ENCODE assay signal across 11 cellular contexts in genomic region chr12:53004582-53004981, GRCh38. TPM values are rescaled to one million over a fixed set of nuclear protein-coding genes. Genes with fewer than 3 reads are reported as not detected.
DNase-seq lines count a peak whose midpoint lies in the region; ATAC-seq and TF ChIP-seq lines count a peak whose summit lies in the region.
"Had no signal": no experiment of that assay in that cellular context is flagged by ENCODE, and none has a peak within 500 bp of the region (broad histone marks: within the 10 kb centered on the region; RNA-seq: fewer than 3 reads in every experiment).

No MANE protein-coding gene starts in this region.

- no peak for TF ChIP-seq POLR2A in NB4 (IDR thresholded peaks at IDR 0.05; ENCODE audit: extremely low read depth, insufficient read length)

- ATAC-seq in right cardiac atrium: no peak

- H3F3A ChIP-seq in neural progenitor cell (ENCODE audit: low read depth): peaks cover 38% of the 10 kb centered on the region

- H3K4me3 ChIP-seq in NB4 (ENCODE audit: low read depth, low read length): peak overlapping the region; percentile 82
- H3K4me3 ChIP-seq in neural progenitor cell: peak overlapping the region; percentile 85
- no peak overlapping the region for H3K4me3 ChIP-seq in right cardiac atrium (ENCODE audit: low read length)

- no peaks in the 10 kb centered on the region for H3K36me3 ChIP-seq in neural progenitor cell
- H3K36me3 ChIP-seq: adrenal gland had no signal

- WGBS in right cardiac atrium: 86% methylated on average over 2 of the region's 2 CpGs

- H3K36me3 Mint-ChIP-seq in neural progenitor cell: peaks cover 12% of the 10 kb centered on the region

- peaks cover 43% of the 10 kb centered on the region for H3K79me2 ChIP-seq in neural progenitor cell (ENCODE audit: low read depth)

- H3K27ac ChIP-seq in neural progenitor cell: peak overlapping the region; percentile 9
- H3K27ac ChIP-seq in right cardiac atrium (ENCODE audit: low read length): no peak overlapping the region

- peak overlapping the region; percentile 51 for H3K4me3 Mint-ChIP-seq in neural progenitor cell

- H2AFZ ChIP-seq in neural progenitor cell (replicated peaks): peak overlapping the region; percentile 80

- H3K27ac Mint-ChIP-seq in neural progenitor cell: no peak overlapping the region

- peaks cover 28% of the 10 kb centered on the region for H4K20me1 ChIP-seq in neural progenitor cell (ENCODE audit: low read depth)

- no peaks in the 10 kb centered on the region for H3K9me3 ChIP-seq in neural progenitor cell (ENCODE audit: low read depth)
- H3K9me3 ChIP-seq in right cardiac atrium (ENCODE audit: control insufficient read depth, low read length): no peaks in the 10 kb centered on the region
- H3K9me3 ChIP-seq: adrenal gland, heart right ventricle had no signal

- H3K4me1 ChIP-seq in neural progenitor cell (peaks cover 26% of the 10 kb centered on the region), right cardiac atrium (ENCODE audit: control insufficient read depth, insufficient read depth, low read length) (no peaks in the 10 kb centered on the region)

- H3K9ac ChIP-seq in neural progenitor cell: no peak overlapping the region

- peaks cover 2% of the 10 kb centered on the region for H3K9me3 Mint-ChIP-seq in neural progenitor cell

- peak; percentile 58 for DNase-seq in ELF-1 (ENCODE audit: low read depth, low spot score)
- peak; percentile 30 for DNase-seq in NB4 (ENCODE audit: low read depth)
- DNase-seq in ecto neural progenitor cell (ENCODE audit: low spot score): peak; percentile 60
- DNase-seq in neural progenitor cell (ENCODE audit: low spot score): peak; percentile 56
- no peak for DNase-seq in NCI-H1417 (lab: John Stamatoyannopoulos, UW)
- DNase-seq in hepatic stellate cell (ENCODE audit: low spot score): no peak
- DNase-seq in NCI-H2029 treated with DMSO at 0.1 percent for 48 hours (lab: John Stamatoyannopoulos, UW): no peak
- DNase-seq in right cardiac atrium: no peak
- DNase-seq: heart right ventricle, NCI-H187 had no signal

- intact Hi-C loops in right cardiac atrium (cut with DNase I): no loop called here

- peak overlapping the region; percentile 84 for H3K4me2 ChIP-seq in neural progenitor cell

- TF ChIP-seq CTCF in NB4 (IDR thresholded peaks at IDR 0.05; ENCODE audit: low read depth, low read length) (no peak), neural progenitor cell (IDR thresholded peaks at IDR 0.05) (no peak)

- H3K27me3 Mint-ChIP-seq in neural progenitor cell (ENCODE audit: insufficient read depth, low read depth): peaks cover 11% of the 10 kb centered on the region

- H3K4me1 Mint-ChIP-seq in neural progenitor cell: peaks cover 26% of the 10 kb centered on the region

- H3K27me3 ChIP-seq in neural progenitor cell (no peaks in the 10 kb centered on the region), right cardiac atrium (ENCODE audit: control insufficient read depth, insufficient read depth) (no peaks in the 10 kb centered on the region)
- H3K27me3 ChIP-seq: adrenal gland had no signal

RNA-seq across cellular contexts. Expression of gene EIF4B, which starts 1.7 kb away (rescaled TPM):
- total RNA-seq in neural progenitor cell (ENCODE audit: low replicate concordance): 774 and 833 TPM in 2 replicates
- total RNA-seq in right cardiac atrium: 100 to 1,000 TPM; 391 to 552 (median 433) TPM
- 65.5 TPM for polyA plus RNA-seq in right cardiac atrium

RNA-seq across cellular contexts. Expression of gene TNS2, which starts 45.3 kb away (rescaled TPM):
- total RNA-seq in neural progenitor cell (ENCODE audit: low replicate concordance): 0.24 and 0.28 TPM in 2 replicates
- 100 to 1,000 TPM; 104 to 145 (median 116) TPM for total RNA-seq in right cardiac atrium
- 155 TPM for polyA plus RNA-seq in right cardiac atrium

RNA-seq across cellular contexts. Expression of gene KRT18, which starts 55.7 kb away (rescaled TPM):
- total RNA-seq in neural progenitor cell (ENCODE audit: low replicate concordance): 69.3 and 100 TPM in 2 replicates
- 10 to 100 TPM; 17.9 to 44.4 (median 31.7) TPM for total RNA-seq in right cardiac atrium
- 46.7 TPM for polyA plus RNA-seq in right cardiac atrium

Comparison
In these comparisons a context has a peak if more than half of its experiments do, and no peak if none do; other contexts are left out.
1. DNase-seq: peak in ELF-1 (single experiment), NB4 (single experiment), ecto neural progenitor cell (single experiment) and neural progenitor cell (single experiment); none in NCI-H1417 (0 of 3), hepatic stellate cell (single experiment), NCI-H2029 treated with DMSO at 0.1 percent for 48 hours (single experiment) and right cardiac atrium (0 of 3).
2. RNA of gene TNS2, which starts 45.3 kb away (total RNA-seq): 104 to 145 TPM in right cardiac atrium; 0.24 to 0.28 TPM in neural progenitor cell; every median in the first group is over 10 times any median in the second.